8 cellular contexts compared by ENCODE assay signal in the genomic region with DNA sequence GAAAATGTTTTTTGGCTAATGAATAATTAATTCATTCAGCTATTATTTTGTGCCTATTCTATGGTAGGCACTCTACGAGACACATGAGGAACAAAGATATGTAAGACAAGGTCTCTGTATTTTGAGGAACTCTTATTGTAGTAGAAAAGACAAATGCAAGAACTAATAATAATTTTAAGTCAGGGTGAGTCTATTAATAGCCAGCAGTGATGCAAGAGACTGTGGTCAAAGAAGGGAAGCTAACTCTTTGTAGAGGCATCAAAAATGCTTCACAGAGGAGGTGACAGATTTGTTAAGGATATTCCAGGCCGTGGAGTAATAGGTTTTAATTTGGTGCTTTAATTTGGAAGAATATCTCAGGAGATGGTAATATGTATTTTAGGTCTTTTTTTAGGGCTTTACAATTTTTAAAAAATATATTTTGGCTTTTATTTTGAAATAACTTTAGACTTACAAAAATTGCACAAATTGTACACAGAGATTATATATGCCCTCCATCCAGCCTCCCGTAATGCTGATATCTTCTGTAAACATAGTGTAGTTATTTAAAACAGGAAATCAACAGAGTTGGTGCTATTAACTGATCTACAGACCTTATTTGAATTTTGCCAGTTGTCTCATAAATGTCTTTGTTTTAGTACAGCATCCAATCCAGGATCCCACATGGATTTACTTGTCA. TPM values are rescaled to one million over a fixed set of nuclear protein-coding genes. Genes with fewer than 3 reads are reported as not detected.
A peak's percentile ranks its signal among the peaks of the same experiment; 100 is the strongest.
DNase-seq lines count a peak whose midpoint lies in the region; ATAC-seq and TF ChIP-seq lines count a peak whose summit lies in the region.

No MANE protein-coding gene starts in this region.

- H3K27ac Mint-ChIP-seq in activated B cell treated with CpG ODN at 0.5 μM for 24 hours: no peak overlapping the region
- H3K27ac Mint-ChIP-seq in osteocyte (ENCODE audit: unreplicated experiment): peak overlapping the region; percentile 42

- DNase-seq in activated B cell treated with CpG ODN at 0.5 μM for 24 hours (no peak), osteocyte (ENCODE audit: extremely low spot score, unreplicated experiment) (no peak), hippocampal formation (lab: John Stamatoyannopoulos, UW) (no peak), NCI-H82 treated with DMSO at 0.1 percent for 48 hours (lab: John Stamatoyannopoulos, UW; ENCODE audit: unreplicated experiment) (no peak)
- DNase-seq in activated T-cell treated with anti-CD3 and anti-CD28 coated beads, Interleukin-2, amount 50 U/mL, for 48 hours: no peak

- POLR2A ChIA-PET in activated B cell treated with CpG ODN at 0.5 μM for 24 hours (lab: Charles Lee): interaction anchor here (0.6 kb wide), 1 partner anchor 48 kb away, joined by 8 read pairs; no protein-coding TSS in a partner anchor

- H3K36me3 Mint-ChIP-seq in activated B cell treated with CpG ODN at 0.5 μM for 24 hours (ENCODE audit: low read depth): no peaks in the 10 kb centered on the region
- peaks cover 6% of the 10 kb centered on the region for H3K36me3 Mint-ChIP-seq in osteocyte (ENCODE audit: unreplicated experiment)

- H3K27me3 Mint-ChIP-seq in activated B cell treated with CpG ODN at 0.5 μM for 24 hours: peaks cover 10% of the 10 kb centered on the region
- no peaks in the 10 kb centered on the region for H3K27me3 Mint-ChIP-seq in osteocyte (ENCODE audit: unreplicated experiment)

- TF ChIP-seq CTCF in activated B cell treated with CpG ODN at 0.5 μM for 24 hours (IDR thresholded peaks at IDR 0.05): no peak
- TF ChIP-seq CTCF in osteocyte (IDR thresholded peaks at IDR 0.05): no peak

- H3K4me3 Mint-ChIP-seq in activated B cell treated with CpG ODN at 0.5 μM for 24 hours (peak overlapping the region; percentile 55), osteocyte (ENCODE audit: unreplicated experiment) (no peak overlapping the region)

- peak; percentile 11 for ATAC-seq in GM19035 (IDR thresholded peaks at IDR 0.05; ENCODE audit: unreplicated experiment)
- peak; percentile 37 for ATAC-seq in HG03469 (IDR thresholded peaks at IDR 0.05; ENCODE audit: unreplicated experiment)
- ATAC-seq in activated B cell treated with CpG ODN at 0.5 μM for 24 hours (ENCODE audit: low read depth): peak; percentile 40
- ATAC-seq in HG03439 (IDR thresholded peaks at IDR 0.05; ENCODE audit: unreplicated experiment): no peak

- intact Hi-C loops in activated B cell treated with CpG ODN at 0.5 μM for 24 hours (cut with micrococcal nuclease): loop anchor here (2.0 kb wide), 1 partner anchor 44 kb away; no protein-coding TSS in a partner anchor

- CTCF ChIA-PET in activated B cell treated with CpG ODN at 0.5 μM for 24 hours (lab: Charles Lee): no interaction called here

- H3K9me3 Mint-ChIP-seq in activated B cell treated with CpG ODN at 0.5 μM for 24 hours (peaks cover 10% of the 10 kb centered on the region), osteocyte (ENCODE audit: unreplicated experiment) (no peaks in the 10 kb centered on the region)

- H3K4me1 Mint-ChIP-seq in activated B cell treated with CpG ODN at 0.5 μM for 24 hours (peaks cover 34% of the 10 kb centered on the region), osteocyte (ENCODE audit: unreplicated experiment) (peaks cover 44% of the 10 kb centered on the region)

RNA-seq across cellular contexts. Expression of gene DCLK2, which starts 48.1 kb away (rescaled TPM):
- total RNA-seq in activated B cell treated with CpG ODN at 0.5 μM for 24 hours (3.4 and 3.5 TPM in 2 replicates), osteocyte (12.6 and 14.1 TPM in 2 replicates)
